Comparison of ENCODE assay signal across 8 cellular contexts in the genomic region with DNA sequence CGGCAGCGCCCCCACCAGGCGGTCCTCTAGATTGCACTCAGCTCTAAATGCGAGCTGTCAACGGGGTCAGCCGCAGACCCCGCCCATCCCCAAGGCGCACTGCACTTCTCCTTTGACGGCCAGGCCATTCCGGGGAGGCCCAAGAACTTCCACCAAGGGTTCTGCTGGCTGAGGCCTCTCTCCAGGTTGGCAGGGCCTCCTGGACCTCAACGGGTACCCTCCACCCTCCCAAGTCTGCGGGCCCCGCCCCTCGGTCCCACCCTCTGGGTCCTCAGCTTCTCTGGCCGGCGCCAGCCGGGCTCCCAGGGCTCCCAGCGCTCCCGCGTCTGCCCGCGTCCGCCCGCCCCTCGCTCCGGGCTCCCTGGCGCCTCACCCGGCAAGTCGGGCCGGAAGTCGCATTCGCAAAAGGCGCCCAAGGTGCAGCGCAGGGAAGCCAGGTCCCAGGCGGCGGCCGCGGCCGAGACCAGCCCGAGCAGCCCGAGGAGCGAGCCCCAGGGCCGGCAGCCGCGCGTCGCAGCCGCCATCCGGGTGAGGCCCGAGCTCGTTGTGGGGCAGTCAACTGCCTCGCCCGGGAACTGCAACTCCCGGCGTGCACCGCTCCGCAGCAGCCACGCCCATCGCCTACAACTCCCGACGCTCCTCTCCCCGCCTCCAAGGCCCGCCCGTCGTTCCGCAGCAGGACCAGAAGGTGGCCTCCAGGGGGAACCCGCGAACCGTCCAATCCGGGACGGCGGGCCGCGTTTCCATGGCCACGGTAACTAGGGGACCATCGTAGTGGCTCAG.
A peak's percentile ranks its signal among the peaks of the same experiment; 100 is the strongest.
DNase-seq lines count a peak whose midpoint lies in the region; ATAC-seq lines count a peak whose summit lies in the region.

Gene TOR2A, minus strand, starts transcription at position 548 of the 783 bp plus-strand sequence. Its CDS starts 24 bp downstream, at position 524.

- peak; percentile 80 for ATAC-seq in GM19025 (IDR thresholded peaks at IDR 0.05; ENCODE audit: low read depth, unreplicated experiment)
- peak; percentile 87 for ATAC-seq in HG03342 (IDR thresholded peaks at IDR 0.05; ENCODE audit: unreplicated experiment)

- DNase-seq in AG20443 (ENCODE audit: low spot score) (peak; percentile 97), NCI-H345 treated with DMSO at 0.1 percent for 48 hours (lab: John Stamatoyannopoulos, UW; ENCODE audit: unreplicated experiment) (peak; percentile 93), islet precursor cell (peak; percentile 98)
- peak; percentile 97 to 98 (median 97) for DNase-seq in activated CD4-positive, CD25-positive, alpha-beta regulatory T cell (lab: John Stamatoyannopoulos, UW)
- peak; percentile 99 for DNase-seq in central memory CD4-positive, alpha-beta T cell
- DNase-seq in stimulated activated CD4-positive, alpha-beta T cell treated with anti-CD3 and anti-CD28 coated beads, Interleukin-12 subunit alpha, Interleukin-12 subunit beta, amount 100 ng/mL, for 48 hours (ENCODE audit: low read depth in 2 of 3, low spot score in 1 of 3) = peak; percentile 97 to 98 (median 98)

Comparison
In these comparisons a context has a peak if more than half of its experiments do, and no peak if none do; other contexts are left out.
1. Peak in every context shown above with its lines: DNase-seq and ATAC-seq.